ENCODE assay signal across 10 cellular contexts in the genomic region with DNA sequence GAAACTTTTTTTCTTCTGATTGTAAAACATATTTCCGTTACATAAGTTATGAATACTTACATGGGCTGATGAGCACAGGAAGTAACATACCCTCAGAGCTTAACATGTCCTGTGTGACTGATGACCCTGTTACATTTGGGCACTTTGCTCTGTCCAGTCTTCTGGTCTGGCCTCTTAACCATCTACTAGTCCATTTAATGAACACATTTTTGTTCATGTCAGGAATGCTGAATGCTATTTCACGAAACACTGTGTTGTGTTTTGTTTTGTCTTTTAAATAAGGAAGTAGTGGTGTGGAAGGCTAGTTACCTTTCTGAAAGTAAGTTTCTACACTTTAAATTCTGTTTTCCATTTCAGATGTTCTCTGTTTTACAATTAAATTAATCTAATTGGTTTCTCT.
A peak's percentile ranks its signal among the peaks of the same experiment; 100 is the strongest.
DNase-seq lines count a peak whose midpoint lies in the region; ATAC-seq lines count a peak whose summit lies in the region.
"Had no signal": no experiment of that assay in that cellular context is flagged by ENCODE, and none has a peak within 500 bp of the region (broad histone marks: within the 10 kb centered on the region; RNA-seq: fewer than 3 reads in every experiment).

No MANE protein-coding gene starts in this region.

- DNase-seq in activated T-helper 2 cell treated with anti-CD3 and anti-CD28 coated beads, Interferon-gamma antibody, Interleukin-2, Interleukin-4, amounts not matched to agents 10 μg/mL and 5 μg/mL and 100 μg/mL, durations not matched to agents 14 hours and 24 hours and 36 hours (ENCODE audit: low spot score): no peak
- DNase-seq in cerebellum (ENCODE audit: low spot score) (no peak), substantia nigra (lab: John Stamatoyannopoulos, UW) (no peak), activated gamma-delta T cell (lab: John Stamatoyannopoulos, UW) (no peak)
- DNase-seq in stimulated activated naive CD4-positive, alpha-beta T cell treated with Interleukin-2 at 50 U/mL for 16 hours (lab: John Stamatoyannopoulos, UW): no peak
- DNase-seq: NCI-H2107; stimulated activated CD4-positive, alpha-beta T cell treated with anti-CD3 and anti-CD28 coated beads, Interleukin-2, amount 100 ng/mL, for 24 hours had no signal

- H3K4me3 Mint-ChIP-seq in activated T-helper 2 cell treated with anti-CD3 and anti-CD28 coated beads, Interferon-gamma antibody, Interleukin-2, Interleukin-4, amounts not matched to agents 10 μg/mL and 5 μg/mL and 100 μg/mL, durations not matched to agents 14 hours and 24 hours and 36 hours (ENCODE audit: low read depth): no peak overlapping the region

- H3K36me3 Mint-ChIP-seq in activated T-helper 2 cell treated with anti-CD3 and anti-CD28 coated beads, Interferon-gamma antibody, Interleukin-2, Interleukin-4, amounts not matched to agents 10 μg/mL and 5 μg/mL and 100 μg/mL, durations not matched to agents 14 hours and 24 hours and 36 hours (ENCODE audit: low read depth): peaks cover 42% of the 10 kb centered on the region

- intact Hi-C loops in activated T-helper 2 cell treated with anti-CD3 and anti-CD28 coated beads, Interferon-gamma antibody, Interleukin-2, Interleukin-4, amounts not matched to agents 10 μg/mL and 5 μg/mL and 100 μg/mL, durations not matched to agents 14 hours and 24 hours and 36 hours (cut with micrococcal nuclease): no loop called here

- ATAC-seq in GM18498 (IDR thresholded peaks at IDR 0.05; ENCODE audit: unreplicated experiment) (peak; percentile 58), GM19468 (IDR thresholded peaks at IDR 0.05; ENCODE audit: extremely low read depth, unreplicated experiment) (peak; percentile 21), HG03108 (IDR thresholded peaks at IDR 0.05; ENCODE audit: unreplicated experiment) (peak; percentile 57)

- no peaks in the 10 kb centered on the region for H3K27me3 Mint-ChIP-seq in activated T-helper 2 cell treated with anti-CD3 and anti-CD28 coated beads, Interferon-gamma antibody, Interleukin-2, Interleukin-4, amounts not matched to agents 10 μg/mL and 5 μg/mL and 100 μg/mL, durations not matched to agents 14 hours and 24 hours and 36 hours (ENCODE audit: low read depth)

- H3K27ac ChIP-seq in substantia nigra (ENCODE audit: low read depth, low read length, poor library complexity, severe bottlenecking): no peak overlapping the region

- peak overlapping the region; percentile 17 for H3K27ac Mint-ChIP-seq in activated T-helper 2 cell treated with anti-CD3 and anti-CD28 coated beads, Interferon-gamma antibody, Interleukin-2, Interleukin-4, amounts not matched to agents 10 μg/mL and 5 μg/mL and 100 μg/mL, durations not matched to agents 14 hours and 24 hours and 36 hours

- no peaks in the 10 kb centered on the region for H3K9me3 Mint-ChIP-seq in activated T-helper 2 cell treated with anti-CD3 and anti-CD28 coated beads, Interferon-gamma antibody, Interleukin-2, Interleukin-4, amounts not matched to agents 10 μg/mL and 5 μg/mL and 100 μg/mL, durations not matched to agents 14 hours and 24 hours and 36 hours

- peaks cover 10% of the 10 kb centered on the region for H3K4me1 Mint-ChIP-seq in activated T-helper 2 cell treated with anti-CD3 and anti-CD28 coated beads, Interferon-gamma antibody, Interleukin-2, Interleukin-4, amounts not matched to agents 10 μg/mL and 5 μg/mL and 100 μg/mL, durations not matched to agents 14 hours and 24 hours and 36 hours (ENCODE audit: low read depth)
